8 cellular contexts compared by ENCODE assay signal in genomic region chr15:40569139-40569953, GRCh38. TPM values are rescaled to one million over a fixed set of nuclear protein-coding genes. Genes with fewer than 3 reads are reported as not detected.
DNase-seq lines count a peak whose midpoint lies in the region; ATAC-seq and TF ChIP-seq lines count a peak whose summit lies in the region.

TSS of gene RPUSD2 (plus strand) at chr15:40569299. CDS start at chr15:40569338, 39 bp downstream.

- no peaks in the 10 kb centered on the region for H4K20me1 ChIP-seq in KMS-11 (ENCODE audit: insufficient read depth)

- H3K79me2 ChIP-seq in KMS-11 (ENCODE audit: insufficient read depth, low read depth): peaks cover 15% of the 10 kb centered on the region

- H3K4me3 ChIP-seq in KMS-11 (IDR thresholded peaks at IDR 0.05; ENCODE audit: insufficient read depth, low read depth, low read length) (peak within 1 kb of the TSS; percentile 40), Peyer's patch (peak within 1 kb of the TSS; percentile 74 to 95 (median 76)), muscle layer of duodenum (ENCODE audit: low read depth in 1 of 2, low read length in 2 of 2) (peak within 1 kb of the TSS; percentile 70 to 99)

- DNase-seq in COLO668 (lab: John Stamatoyannopoulos, UW; ENCODE audit: unreplicated experiment) (peak; percentile 93), Peyer's patch (peak; percentile 92 to 96 (median 96))
- peak; percentile 95 for DNase-seq in activated T-cell treated with anti-CD3 and anti-CD28 coated beads, Interleukin-2, amount 50 U/mL, for 24 hours
- peak; percentile 82 to 85 for DNase-seq in stimulated activated CD8-positive, alpha-beta memory T cell treated with anti-CD3 and anti-CD28 coated beads, Interleukin-7, amount 100 ng/mL, for 1 hour (ENCODE audit: low read depth in 2 of 2)

- peak; percentile 49 to 73 for TF ChIP-seq POLR2A in Peyer's patch (IDR thresholded peaks at IDR 0.05)

- peak within 1 kb of the TSS; percentile 100 for H3K4me2 ChIP-seq in KMS-11

- H3K36me3 ChIP-seq in KMS-11 (ENCODE audit: insufficient read depth) (no peaks in the 10 kb centered on the region; the same call in 1 of the 2 replicates), Peyer's patch (peaks cover 0 to 14% (median 0%) of the 10 kb centered on the region in 3 donors), muscle layer of duodenum (ENCODE audit: control insufficient read depth in 1 of 2, insufficient read depth in 2 of 2, low read length in 2 of 2) (peaks cover 17 to 31% of the 10 kb centered on the region in 2 donors)

- H3K36me3 Mint-ChIP-seq in activated T-cell treated with anti-CD3 and anti-CD28 coated beads, Interleukin-2, amount 50 U/mL, for 24 hours (ENCODE audit: low read depth): peaks cover 56% of the 10 kb centered on the region

- H3K27me3 ChIP-seq in KMS-11 (ENCODE audit: insufficient read depth, low read depth): no peaks in the 10 kb centered on the region; the same call in 1 of the 2 replicates
- H3K27me3 ChIP-seq in Peyer's patch: no peaks in the 10 kb centered on the region
- H3K27me3 ChIP-seq in muscle layer of duodenum (ENCODE audit: low read depth, low read length): no peaks in the 10 kb centered on the region

- H3K4me3 Mint-ChIP-seq in activated T-cell treated with anti-CD3 and anti-CD28 coated beads, Interleukin-2, amount 50 U/mL, for 24 hours: peak within 1 kb of the TSS; percentile 99

- H3K27ac Mint-ChIP-seq in activated T-cell treated with anti-CD3 and anti-CD28 coated beads, Interleukin-2, amount 50 U/mL, for 24 hours: peak within 1 kb of the TSS; percentile 99

- no peaks in the 10 kb centered on the region for H3K9me3 ChIP-seq in Peyer's patch
- no peaks in the 10 kb centered on the region for H3K9me3 ChIP-seq in muscle layer of duodenum (ENCODE audit: control insufficient read depth in 1 of 2, low read length in 2 of 2)

- peaks cover 55% of the 10 kb centered on the region for H3K4me1 Mint-ChIP-seq in activated T-cell treated with anti-CD3 and anti-CD28 coated beads, Interleukin-2, amount 50 U/mL, for 24 hours (ENCODE audit: low read depth)

- peaks cover 30% of the 10 kb centered on the region for H3K4me1 ChIP-seq in KMS-11 (ENCODE audit: low read depth, poor library complexity, severe bottlenecking)
- peaks cover 0 to 22% (median 10%) of the 10 kb centered on the region in 4 donors for H3K4me1 ChIP-seq in Peyer's patch
- H3K4me1 ChIP-seq in muscle layer of duodenum (ENCODE audit: control insufficient read depth in 1 of 2, insufficient read depth in 2 of 2, low read length in 2 of 2): peaks cover 11 to 18% of the 10 kb centered on the region in 2 donors

- peak within 1 kb of the TSS; percentile 80 for H3K9ac ChIP-seq in KMS-11

- peaks cover 3% of the 10 kb centered on the region for H3K27me3 Mint-ChIP-seq in activated T-cell treated with anti-CD3 and anti-CD28 coated beads, Interleukin-2, amount 50 U/mL, for 24 hours

- H3K27ac ChIP-seq in KMS-11 (peak within 1 kb of the TSS; percentile 31; the same call in 1 of the 2 replicates), Peyer's patch (peak within 1 kb of the TSS; percentile 77 to 87 (median 82)), muscle layer of duodenum (ENCODE audit: low read length) (peak within 1 kb of the TSS; percentile 76)

- H2AFZ ChIP-seq in KMS-11 (ENCODE audit: low read depth): peak within 1 kb of the TSS; percentile 83

- no peaks in the 10 kb centered on the region for H3K9me3 Mint-ChIP-seq in activated T-cell treated with anti-CD3 and anti-CD28 coated beads, Interleukin-2, amount 50 U/mL, for 24 hours

- TF ChIP-seq CTCF in KMS-11 (conservative IDR thresholded peaks at IDR 0.05; ENCODE audit: low read depth, low read length) (no peak), Peyer's patch (IDR thresholded peaks at IDR 0.05) (no peak)

- ATAC-seq in GM21447 (IDR thresholded peaks at IDR 0.05; ENCODE audit: unreplicated experiment): peak; percentile 35
- ATAC-seq in esophagus mucosa: peak; percentile 74

RNA-seq across cellular contexts. Expression of gene RPUSD2, which starts in this region (rescaled TPM):
- total RNA-seq in Peyer's patch (10 to 100 TPM in 1 of 4 donors, 1 to 10 TPM in 3; 4.7 to 21.5 (median 6.8) TPM), esophagus mucosa (5.3 TPM)

Comparison
In these comparisons a context has a peak if more than half of its experiments do, and no peak if none do; other contexts are left out.
1. Peak in every context shown above with its lines: DNase-seq, ATAC-seq, H3K4me3 ChIP-seq and H3K27ac ChIP-seq.
2. H3K27ac ChIP-seq: peak in every context shown above with its lines; median percentile 82 in Peyer's patch; 76 in muscle layer of duodenum; 31 in KMS-11.